ENCODE assay signal across 32 cellular contexts in genomic region chr1:53666566-53666965, GRCh38.
"Had no signal": no experiment of that assay in that cellular context is flagged by ENCODE, and none has a peak within 500 bp of the region (broad histone marks: within the 10 kb centered on the region; RNA-seq: fewer than 3 reads in every experiment).

No MANE protein-coding gene starts in this region.

- FAIRE-seq: RCC 7860 had no signal

- H2AFZ ChIP-seq: PC-9 had no signal

- H3K4me3 ChIP-seq: ascending aorta, cardiac muscle cell, PC-9 had no signal

- H3K36me3 ChIP-seq: ascending aorta, cardiac muscle cell had no signal

- H3K27me3 ChIP-seq: ascending aorta, cardiac muscle cell had no signal

- H3K27ac ChIP-seq: ascending aorta, cardiac muscle cell, PC-9, RWPE1, VCaP had no signal

- H3K4me1 ChIP-seq: ascending aorta had no signal

- H3K9me3 ChIP-seq: ascending aorta had no signal

- DNase-seq: activated B cell treated with CpG ODN at 0.5 μM for 24 hours; activated CD4-positive, alpha-beta memory T cell treated with anti-CD3 and anti-CD28 coated beads, Interleukin-2, amount 10 ng/mL, durations not matched to agents 7 days and 5 days; activated CD4-positive, alpha-beta T cell treated with anti-CD3 and anti-CD28 coated beads for 1 hour; activated CD4-positive, alpha-beta T cell treated with anti-CD3 and anti-CD28 coated beads for 48 hours; activated gamma-delta T cell; activated naive CD4-positive, alpha-beta T cell treated with Interleukin-2 at 50 U/mL for 16 hours; activated naive CD8-positive, alpha-beta T cell treated with anti-CD3 and anti-CD28 coated beads, Interleukin-2, amount 10 ng/mL, durations not matched to agents 7 days and 5 days; activated T-cell treated with anti-CD3 and anti-CD28 coated beads, Interleukin-2, amount 50 U/mL, for 24 hours; amygdala; Kasumi-1; KG1; NCI-H1092 treated with DMSO at 0.1 percent for 48 hours; NCI-H1417; NCI-H146; NCI-H187; NCI-H2029 treated with DMSO at 0.1 percent for 48 hours; NCI-H2107; NCI-H2171; NCI-H510A; NCI-H526; NCI-H748 treated with DMSO at 0.1 percent for 48 hours; NK-92 treated with Interleukin-12 subunit alpha and Interleukin-12 subunit beta, amount 100 ng/mL, for 24 hours; PC-9; Right ventricle myocardium superior; SW 1271; T-helper 1 cell; T-helper 9 cell had no signal

- H3K4me2 ChIP-seq: PC-9 had no signal
